In the genomic region with DNA sequence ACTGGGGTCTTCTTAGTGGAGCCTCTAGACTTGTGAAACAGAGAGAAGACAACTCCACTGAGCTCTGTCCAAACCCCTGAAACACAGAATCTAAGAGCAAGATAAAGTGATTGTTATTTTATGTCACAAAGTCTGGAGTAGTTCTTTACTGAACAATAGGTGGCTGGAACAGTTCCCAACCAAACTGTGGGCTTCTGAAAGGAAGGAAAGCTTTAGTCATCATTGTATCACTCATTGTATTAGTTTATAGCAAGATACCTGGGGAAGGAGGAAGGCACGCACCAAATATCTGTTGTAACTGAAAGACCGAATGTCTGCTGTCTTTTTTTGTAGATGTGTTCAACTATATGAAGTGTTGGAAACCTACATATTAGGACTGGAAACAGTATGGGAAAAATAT, we compare ENCODE assay signal across 19 cellular contexts.
"Had no signal": no experiment of that assay in that cellular context is flagged by ENCODE, and none has a peak within 500 bp of the region (broad histone marks: within the 10 kb centered on the region; RNA-seq: fewer than 3 reads in every experiment).

No MANE protein-coding gene starts in this region.

- ATAC-seq: activated CD4-positive, CD25-positive, alpha-beta regulatory T cell treated with anti-CD3 and anti-CD28 coated beads, Interleukin-2, amount 50 U/mL, for 24 hours; activated CD8-positive, alpha-beta T cell treated with anti-CD3 and anti-CD28 coated beads for 36 hours; body of pancreas had no signal

- H3K27ac Mint-ChIP-seq: activated CD8-positive, alpha-beta T cell treated with anti-CD3 and anti-CD28 coated beads for 36 hours; activated naive CD4-positive, alpha-beta T cell treated with anti-CD3 and anti-CD28 coated beads, Interleukin-2, amount 50 U/mL, for 24 hours; T-helper 1 cell treated with Interleukin-12 subunit alpha and Interleukin-12 subunit beta and Interleukin-4 antibody, amounts not matched to agents 30 μg/mL and 1 μg/mL, for 36 hours had no signal

- DNase-seq: activated CD4-positive, alpha-beta T cell treated with anti-CD3 and anti-CD28 coated beads for 4 hours; activated CD8-positive, alpha-beta memory T cell treated with anti-CD3 and anti-CD28 coated beads, Interleukin-2, amount 50 U/mL, for 48 hours; activated CD8-positive, alpha-beta T cell treated with anti-CD3 and anti-CD28 coated beads for 36 hours; activated T-cell treated with anti-CD3 and anti-CD28 coated beads, Interleukin-2, amount 50 U/mL, for 1 hour; aorta; body of pancreas; caudate nucleus; MM.1S; NCI-H1105 treated with DMSO at 0.1 percent for 48 hours; NCI-H1436 treated with DMSO at 0.1 percent for 48 hours; NCI-H187; NCI-H2081; NCI-H510A treated with DMSO at 0.1 percent for 48 hours; NCI-H69; SHP77 treated with DMSO at 0.1 percent for 48 hours had no signal

- FAIRE-seq: RCC 7860 had no signal

- H3K9me3 Mint-ChIP-seq: activated CD8-positive, alpha-beta T cell treated with anti-CD3 and anti-CD28 coated beads for 36 hours; activated naive CD4-positive, alpha-beta T cell treated with anti-CD3 and anti-CD28 coated beads, Interleukin-2, amount 50 U/mL, for 24 hours had no signal

- H3K4me1 Mint-ChIP-seq: activated naive CD4-positive, alpha-beta T cell treated with anti-CD3 and anti-CD28 coated beads, Interleukin-2, amount 50 U/mL, for 24 hours had no signal

- H3K4me3 Mint-ChIP-seq: activated CD8-positive, alpha-beta T cell treated with anti-CD3 and anti-CD28 coated beads for 36 hours; activated naive CD4-positive, alpha-beta T cell treated with anti-CD3 and anti-CD28 coated beads, Interleukin-2, amount 50 U/mL, for 24 hours; T-helper 1 cell treated with Interleukin-12 subunit alpha and Interleukin-12 subunit beta and Interleukin-4 antibody, amounts not matched to agents 30 μg/mL and 1 μg/mL, for 36 hours had no signal

- H3K36me3 Mint-ChIP-seq: activated naive CD4-positive, alpha-beta T cell treated with anti-CD3 and anti-CD28 coated beads, Interleukin-2, amount 50 U/mL, for 24 hours had no signal

- H3K27me3 Mint-ChIP-seq: activated CD8-positive, alpha-beta T cell treated with anti-CD3 and anti-CD28 coated beads for 36 hours; activated naive CD4-positive, alpha-beta T cell treated with anti-CD3 and anti-CD28 coated beads, Interleukin-2, amount 50 U/mL, for 24 hours had no signal
